Comparison of ENCODE assay signal across 10 cellular contexts in genomic region chr1:186183219-186183618, GRCh38.
DNase-seq lines count a peak whose midpoint lies in the region; ATAC-seq and TF ChIP-seq lines count a peak whose summit lies in the region.
"Had no signal": no experiment of that assay in that cellular context is flagged by ENCODE, and none has a peak within 500 bp of the region (broad histone marks: within the 10 kb centered on the region; RNA-seq: fewer than 3 reads in every experiment).

No MANE protein-coding gene starts in this region.

- TF ChIP-seq CTCF in foreskin keratinocyte (conservative IDR thresholded peaks at IDR 0.05) (no peak), spleen (IDR thresholded peaks at IDR 0.05 in 8 of 11, conservative IDR thresholded peaks at IDR 0.05 in 3 of 11) (no peak)

- DNase-seq in LoVo (ENCODE audit: low spot score) (peak; percentile 17), foreskin keratinocyte (peak; percentile 58 to 83), spleen (no peak), AML-193 (lab: John Stamatoyannopoulos, UW) (no peak)
- DNase-seq in CD8-positive, alpha-beta memory T cell = no peak
- DNase-seq: heart right ventricle had no signal

- intact Hi-C loops in spleen (cut with DNase I; ENCODE audit: low total_unique reads) = no loop called here

- CTCF ChIA-PET in CD8-positive, alpha-beta memory T cell (lab: Charles Lee) = no interaction called here

- H3K36me3 Mint-ChIP-seq in CD8-positive, alpha-beta memory T cell = no peaks in the 10 kb centered on the region

- H3K4me1 Mint-ChIP-seq in CD8-positive, alpha-beta memory T cell = peaks cover 0 to 8% (median 5%) of the 10 kb centered on the region in 3 donors

- H3K27me3 Mint-ChIP-seq in CD8-positive, alpha-beta memory T cell = no peaks in the 10 kb centered on the region

- H3K27ac Mint-ChIP-seq in CD8-positive, alpha-beta memory T cell = no peak overlapping the region

- POLR2A ChIA-PET in CD8-positive, alpha-beta memory T cell (lab: Charles Lee) = no interaction called here

- peaks cover 0 to 4% (median 0%) of the 10 kb centered on the region in 6 donors for H3K36me3 ChIP-seq in spleen
- H3K36me3 ChIP-seq in CD8-positive, alpha-beta memory T cell (ENCODE audit: insufficient read depth, low read length) = no peaks in the 10 kb centered on the region
- H3K36me3 ChIP-seq: suprapubic skin had no signal

- ATAC-seq in GM18499 (IDR thresholded peaks at IDR 0.05; ENCODE audit: insufficient read depth, unreplicated experiment) (peak; percentile 32), GM21723 (IDR thresholded peaks at IDR 0.05; ENCODE audit: unreplicated experiment) (peak; percentile 41), foreskin keratinocyte (peak; percentile 68), HG02870 (IDR thresholded peaks at IDR 0.05; ENCODE audit: unreplicated experiment) (no peak)

- WGBS in spleen, 5 donors = 61 to 88% (median 63%) methylated on average over 1 of the region's 1 CpG

- H3K4me1 ChIP-seq in foreskin keratinocyte = peaks cover 37% of the 10 kb centered on the region
- peaks cover 0 to 11% (median 6%) of the 10 kb centered on the region in 6 donors for H3K4me1 ChIP-seq in spleen
- no peaks in the 10 kb centered on the region for H3K4me1 ChIP-seq in CD8-positive, alpha-beta memory T cell (ENCODE audit: insufficient read depth, low read length)
- H3K4me1 ChIP-seq: suprapubic skin had no signal

- H3K27ac ChIP-seq in foreskin keratinocyte (peak overlapping the region; percentile 70), spleen (no peak overlapping the region)
- H3K27ac ChIP-seq in CD8-positive, alpha-beta memory T cell (ENCODE audit: low read depth, low read length) = no peak overlapping the region

- peaks cover 0 to 3% (median 0%) of the 10 kb centered on the region in 5 donors for H3K9me3 Mint-ChIP-seq in CD8-positive, alpha-beta memory T cell

- H3K9me3 ChIP-seq in spleen = no peaks in the 10 kb centered on the region
- no peaks in the 10 kb centered on the region for H3K9me3 ChIP-seq in CD8-positive, alpha-beta memory T cell (ENCODE audit: low read length)
- H3K9me3 ChIP-seq: heart right ventricle, suprapubic skin had no signal

- TF ChIP-seq POLR2A in spleen (IDR thresholded peaks at IDR 0.05) = no peak

- no peak overlapping the region for H3K4me3 Mint-ChIP-seq in CD8-positive, alpha-beta memory T cell

- H3K27me3 ChIP-seq in foreskin keratinocyte (no peaks in the 10 kb centered on the region), spleen (replicated peaks in 1 of 7) (no peaks in the 10 kb centered on the region)
- no peaks in the 10 kb centered on the region for H3K27me3 ChIP-seq in CD8-positive, alpha-beta memory T cell (ENCODE audit: insufficient read depth, low read length, poor library complexity, severe bottlenecking)
- H3K27me3 ChIP-seq: heart right ventricle, suprapubic skin had no signal

- H3K4me3 ChIP-seq in spleen = no peak overlapping the region
- no peak overlapping the region for H3K4me3 ChIP-seq in CD8-positive, alpha-beta memory T cell (ENCODE audit: low read length)
- H3K4me3 ChIP-seq: heart right ventricle, suprapubic skin had no signal

Comparison
In these comparisons a context has a peak if more than half of its experiments do, and no peak if none do; other contexts are left out.
1. DNase-seq: peak in LoVo (single experiment) and foreskin keratinocyte (2 of 2); none in spleen (single experiment), CD8-positive, alpha-beta memory T cell (0 of 5) and AML-193 (0 of 2).